ENCODE assay signal across 18 cellular contexts in the genomic region with DNA sequence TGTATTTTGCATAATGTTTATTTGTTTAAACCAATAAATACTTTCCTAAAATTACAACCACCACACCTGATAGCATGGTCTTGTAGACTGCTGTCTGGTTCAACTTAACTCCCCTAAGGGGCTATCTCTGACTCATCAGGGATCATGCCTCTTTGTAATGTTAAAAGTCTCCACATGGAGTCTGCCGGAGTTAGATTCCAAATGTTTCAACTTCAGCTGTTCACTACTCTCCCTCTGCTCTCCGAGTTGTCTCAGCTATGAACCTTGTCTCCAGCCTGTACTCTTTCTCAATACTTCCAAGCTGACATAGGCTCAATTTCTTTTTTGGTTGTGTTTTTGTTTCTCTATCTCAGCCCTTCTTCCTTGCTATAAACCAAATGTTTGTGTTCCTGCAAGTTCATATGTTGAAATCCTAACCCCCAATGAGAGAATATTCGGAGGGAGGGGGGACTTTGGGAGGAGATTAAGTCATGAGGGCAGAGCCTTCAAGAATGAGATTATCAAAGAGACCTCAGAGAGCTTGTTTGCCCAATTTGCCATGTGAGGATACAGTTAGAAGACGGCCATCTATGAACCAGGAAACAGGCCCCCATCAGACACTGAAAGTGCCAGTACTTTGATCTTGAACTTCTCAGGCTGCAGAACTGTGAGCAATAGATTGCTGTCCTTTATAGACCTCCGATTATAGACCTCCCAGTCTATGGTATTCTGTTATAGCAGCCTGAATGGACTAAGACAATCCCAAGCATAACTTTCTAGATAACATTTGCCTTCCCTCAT.
A peak's percentile ranks its signal among the peaks of the same experiment; 100 is the strongest.
DNase-seq lines count a peak whose midpoint lies in the region; ATAC-seq and TF ChIP-seq lines count a peak whose summit lies in the region.
"Had no signal": no experiment of that assay in that cellular context is flagged by ENCODE, and none has a peak within 500 bp of the region (broad histone marks: within the 10 kb centered on the region; RNA-seq: fewer than 3 reads in every experiment).

No MANE protein-coding gene starts in this region.

- H3K4me2 ChIP-seq in GM23338, result peak overlapping the region; percentile 42
- H3K4me2 ChIP-seq in neural progenitor cell, result no peak overlapping the region

- H3K79me2 ChIP-seq in GM23338 (replicated peaks; ENCODE audit: insufficient read depth) (no peaks in the 10 kb centered on the region), neural progenitor cell (ENCODE audit: low read depth) (no peaks in the 10 kb centered on the region)

- H3K36me3 Mint-ChIP-seq in GM23338 (ENCODE audit: low read depth), result no peaks in the 10 kb centered on the region
- no peaks in the 10 kb centered on the region for H3K36me3 Mint-ChIP-seq in neural progenitor cell

- H3K4me3 ChIP-seq in GM23338 (peak overlapping the region; percentile 14; the same call in 1 of the 2 replicates), neural progenitor cell (no peak overlapping the region)
- H3K4me3 ChIP-seq: adrenal gland, cardiac muscle cell, vagina had no signal

- H3K9me3 Mint-ChIP-seq in GM23338 (no peaks in the 10 kb centered on the region), neural progenitor cell (peaks cover 2% of the 10 kb centered on the region)

- H3K4me3 Mint-ChIP-seq in GM23338 (peak overlapping the region; percentile 39), neural progenitor cell (no peak overlapping the region)

- H3K27ac ChIP-seq in GM23338 (ENCODE audit: low read depth) (no peak overlapping the region), neural progenitor cell (no peak overlapping the region)
- H3K27ac ChIP-seq: adrenal gland, cardiac muscle cell, HL-60, vagina had no signal

- TF ChIP-seq CTCF in GM23338 (conservative IDR thresholded peaks at IDR 0.05; ENCODE audit: low read depth in 2 of 2) (no peak), neural progenitor cell (IDR thresholded peaks at IDR 0.05) (no peak)

- peaks cover 11% of the 10 kb centered on the region; the same call in 1 of the 2 replicates for H3K9me2 ChIP-seq in GM23338 (ENCODE audit: insufficient read depth)

- H3K27ac Mint-ChIP-seq in GM23338 (peak overlapping the region; percentile 68), neural progenitor cell (no peak overlapping the region)

- H3K36me3 ChIP-seq in GM23338 (ENCODE audit: insufficient read depth) (no peaks in the 10 kb centered on the region), neural progenitor cell (no peaks in the 10 kb centered on the region)
- H3K36me3 ChIP-seq: adrenal gland, cardiac muscle cell, vagina had no signal

- no peaks in the 10 kb centered on the region for H3F3A ChIP-seq in GM23338 (replicated peaks; ENCODE audit: low read depth)
- no peaks in the 10 kb centered on the region for H3F3A ChIP-seq in neural progenitor cell (ENCODE audit: low read depth)

- H2AFZ ChIP-seq in GM23338, result no peak overlapping the region
- H2AFZ ChIP-seq in neural progenitor cell (replicated peaks), result no peak overlapping the region

- H3K27me3 Mint-ChIP-seq in GM23338 (ENCODE audit: insufficient read depth, low read depth, poor library complexity) (peaks cover 4% of the 10 kb centered on the region), neural progenitor cell (ENCODE audit: insufficient read depth, low read depth) (peaks cover 2% of the 10 kb centered on the region)

- H4K20me1 ChIP-seq in GM23338 (replicated peaks; ENCODE audit: insufficient read depth) (no peaks in the 10 kb centered on the region), neural progenitor cell (ENCODE audit: low read depth) (no peaks in the 10 kb centered on the region)

- H3K9me3 ChIP-seq in neural progenitor cell (ENCODE audit: low read depth), result no peaks in the 10 kb centered on the region
- H3K9me3 ChIP-seq: adrenal gland, vagina had no signal

- no peak overlapping the region for H3K9ac ChIP-seq in neural progenitor cell

- peaks cover 20% of the 10 kb centered on the region for H3K4me1 ChIP-seq in GM23338 (ENCODE audit: insufficient read depth)
- peaks cover 15% of the 10 kb centered on the region for H3K4me1 ChIP-seq in neural progenitor cell
- H3K4me1 ChIP-seq: adrenal gland, vagina had no signal

- H3K4me1 Mint-ChIP-seq in GM23338, result peaks cover 36% of the 10 kb centered on the region
- peaks cover 24% of the 10 kb centered on the region for H3K4me1 Mint-ChIP-seq in neural progenitor cell

- H3K27me3 ChIP-seq in GM23338 (ENCODE audit: insufficient read depth) (no peaks in the 10 kb centered on the region), neural progenitor cell (no peaks in the 10 kb centered on the region)
- H3K27me3 ChIP-seq: adrenal gland, cardiac muscle cell, vagina had no signal

- intact Hi-C loops in left ventricle myocardium superior (cut with micrococcal nuclease), result no loop called here

- peak; percentile 95 for ATAC-seq in GM23338
- ATAC-seq in left ventricle myocardium superior, result peak; percentile 79
- no peak for ATAC-seq in GM19035 (IDR thresholded peaks at IDR 0.05; ENCODE audit: unreplicated experiment)
- no peak for ATAC-seq in GM18873 (IDR thresholded peaks at IDR 0.05; ENCODE audit: low FRiP score, unreplicated experiment)
- ATAC-seq: activated CD4-positive, CD25-positive, alpha-beta regulatory T cell treated with anti-CD3 and anti-CD28 coated beads, Interleukin-2, amount 50 U/mL, for 24 hours had no signal

- DNase-seq in GM23338 (ENCODE audit: low spot score), result peak; percentile 67
- peak; percentile 8 for DNase-seq in NCI-H82 treated with DMSO at 0.1 percent for 48 hours (lab: John Stamatoyannopoulos, UW; ENCODE audit: unreplicated experiment)
- DNase-seq in left ventricle myocardium superior, result no peak
- DNase-seq in neural progenitor cell (ENCODE audit: low spot score), result peak; percentile 20
- DNase-seq in MV-4-11 (lab: John Stamatoyannopoulos, UW), result no peak
- DNase-seq: adrenal gland; effector CD8-positive, alpha-beta T cell; GOT3; KG1; NCI-H1048; NCI-H510A treated with DMSO at 0.1 percent for 48 hours; T-helper 9 cell had no signal

TF ChIP-seq in GM23338, 12 proteins besides CTCF, POLR2A, EP300 and RAD21 (continues in another document):
- TF ChIP-seq, protein P1, sequence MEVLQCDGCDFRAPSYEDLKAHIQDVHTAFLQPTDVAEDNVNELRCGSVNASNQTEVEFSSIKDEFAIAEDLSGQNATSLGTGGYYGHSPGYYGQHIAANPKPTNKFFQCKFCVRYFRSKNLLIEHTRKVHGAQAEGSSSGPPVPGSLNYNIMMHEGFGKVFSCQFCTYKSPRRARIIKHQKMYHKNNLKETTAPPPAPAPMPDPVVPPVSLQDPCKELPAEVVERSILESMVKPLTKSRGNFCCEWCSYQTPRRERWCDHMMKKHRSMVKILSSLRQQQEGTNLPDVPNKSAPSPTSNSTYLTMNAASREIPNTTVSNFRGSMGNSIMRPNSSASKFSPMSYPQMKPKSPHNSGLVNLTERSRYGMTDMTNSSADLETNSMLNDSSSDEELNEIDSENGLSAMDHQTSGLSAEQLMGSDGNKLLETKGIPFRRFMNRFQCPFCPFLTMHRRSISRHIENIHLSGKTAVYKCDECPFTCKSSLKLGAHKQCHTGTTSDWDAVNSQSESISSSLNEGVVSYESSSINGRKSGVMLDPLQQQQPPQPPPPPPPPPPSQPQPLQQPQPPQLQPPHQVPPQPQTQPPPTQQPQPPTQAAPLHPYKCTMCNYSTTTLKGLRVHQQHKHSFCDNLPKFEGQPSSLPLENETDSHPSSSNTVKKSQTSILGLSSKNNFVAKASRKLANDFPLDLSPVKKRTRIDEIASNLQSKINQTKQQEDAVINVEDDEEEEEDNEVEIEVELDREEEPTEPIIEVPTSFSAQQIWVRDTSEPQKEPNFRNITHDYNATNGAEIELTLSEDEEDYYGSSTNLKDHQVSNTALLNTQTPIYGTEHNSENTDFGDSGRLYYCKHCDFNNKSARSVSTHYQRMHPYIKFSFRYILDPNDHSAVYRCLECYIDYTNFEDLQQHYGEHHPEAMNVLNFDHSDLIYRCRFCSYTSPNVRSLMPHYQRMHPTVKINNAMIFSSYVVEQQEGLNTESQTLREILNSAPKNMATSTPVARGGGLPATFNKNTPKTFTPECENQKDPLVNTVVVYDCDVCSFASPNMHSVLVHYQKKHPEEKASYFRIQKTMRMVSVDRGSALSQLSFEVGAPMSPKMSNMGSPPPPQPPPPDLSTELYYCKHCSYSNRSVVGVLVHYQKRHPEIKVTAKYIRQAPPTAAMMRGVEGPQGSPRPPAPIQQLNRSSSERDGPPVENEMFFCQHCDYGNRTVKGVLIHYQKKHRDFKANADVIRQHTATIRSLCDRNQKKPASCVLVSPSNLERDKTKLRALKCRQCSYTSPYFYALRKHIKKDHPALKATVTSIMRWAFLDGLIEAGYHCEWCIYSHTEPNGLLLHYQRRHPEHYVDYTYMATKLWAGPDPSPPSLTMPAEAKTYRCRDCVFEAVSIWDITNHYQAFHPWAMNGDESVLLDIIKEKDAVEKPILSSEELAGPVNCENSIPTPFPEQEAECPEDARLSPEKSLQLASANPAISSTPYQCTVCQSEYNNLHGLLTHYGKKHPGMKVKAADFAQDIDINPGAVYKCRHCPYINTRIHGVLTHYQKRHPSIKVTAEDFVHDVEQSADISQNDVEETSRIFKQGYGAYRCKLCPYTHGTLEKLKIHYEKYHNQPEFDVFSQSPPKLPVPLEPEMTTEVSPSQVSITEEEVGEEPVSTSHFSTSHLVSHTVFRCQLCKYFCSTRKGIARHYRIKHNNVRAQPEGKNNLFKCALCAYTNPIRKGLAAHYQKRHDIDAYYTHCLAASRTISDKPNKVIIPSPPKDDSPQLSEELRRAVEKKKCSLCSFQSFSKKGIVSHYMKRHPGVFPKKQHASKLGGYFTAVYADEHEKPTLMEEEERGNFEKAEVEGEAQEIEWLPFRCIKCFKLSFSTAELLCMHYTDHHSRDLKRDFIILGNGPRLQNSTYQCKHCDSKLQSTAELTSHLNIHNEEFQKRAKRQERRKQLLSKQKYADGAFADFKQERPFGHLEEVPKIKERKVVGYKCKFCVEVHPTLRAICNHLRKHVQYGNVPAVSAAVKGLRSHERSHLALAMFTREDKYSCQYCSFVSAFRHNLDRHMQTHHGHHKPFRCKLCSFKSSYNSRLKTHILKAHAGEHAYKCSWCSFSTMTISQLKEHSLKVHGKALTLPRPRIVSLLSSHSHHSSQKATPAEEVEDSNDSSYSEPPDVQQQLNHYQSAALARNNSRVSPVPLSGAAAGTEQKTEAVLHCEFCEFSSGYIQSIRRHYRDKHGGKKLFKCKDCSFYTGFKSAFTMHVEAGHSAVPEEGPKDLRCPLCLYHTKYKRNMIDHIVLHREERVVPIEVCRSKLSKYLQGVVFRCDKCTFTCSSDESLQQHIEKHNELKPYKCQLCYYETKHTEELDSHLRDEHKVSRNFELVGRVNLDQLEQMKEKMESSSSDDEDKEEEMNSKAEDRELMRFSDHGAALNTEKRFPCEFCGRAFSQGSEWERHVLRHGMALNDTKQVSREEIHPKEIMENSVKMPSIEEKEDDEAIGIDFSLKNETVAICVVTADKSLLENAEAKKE (CRISPR knock-in tag; IDR thresholded peaks at IDR 0.05), result no peak
- TF ChIP-seq EZH2phosphoT487 (IDR thresholded peaks at IDR 0.05; ENCODE audit: unreplicated experiment), result no peak
- no peak for TF ChIP-seq POLR2AphosphoS5 (IDR thresholded peaks at IDR 0.05; ENCODE audit: low read depth)

Comparison
In these comparisons a context has a peak if more than half of its experiments do, and no peak if none do; other contexts are left out.
1. ATAC-seq: peak in GM23338 (single experiment) and left ventricle myocardium superior (single experiment); none in GM19035 (single experiment) and GM18873 (single experiment).
2. DNase-seq: peak in GM23338 (single experiment), NCI-H82 treated with DMSO at 0.1 percent for 48 hours (single experiment) and neural progenitor cell (single experiment); none in left ventricle myocardium superior (single experiment) and MV-4-11 (single experiment).